Comparison of ENCODE assay signal across 1 cellular context in genomic region chr1:24929876-24930702, GRCh38.
TF ChIP-seq lines count a peak whose summit lies in the region.

RUNX3 (minus strand) TSS chr1:24930276; CDS start chr1:24929868, 408 bp downstream.

TF ChIP-seq in H1, 55 proteins besides CTCF, POLR2A, EP300 and RAD21:
- peak; percentile 71 for TF ChIP-seq KDM4A (IDR thresholded peaks at IDR 0.05; ENCODE audit: low read depth, low read length, severe bottlenecking)
- TF ChIP-seq SP4 (IDR thresholded peaks at IDR 0.05; ENCODE audit: low read length) = no peak
- TF ChIP-seq MAX (IDR thresholded peaks at IDR 0.05) = 0 out of 2 replicates have a peak, but pooled peaks have one; percentile 5
